ENCODE assay signal across 8 cellular contexts in the genomic region with DNA sequence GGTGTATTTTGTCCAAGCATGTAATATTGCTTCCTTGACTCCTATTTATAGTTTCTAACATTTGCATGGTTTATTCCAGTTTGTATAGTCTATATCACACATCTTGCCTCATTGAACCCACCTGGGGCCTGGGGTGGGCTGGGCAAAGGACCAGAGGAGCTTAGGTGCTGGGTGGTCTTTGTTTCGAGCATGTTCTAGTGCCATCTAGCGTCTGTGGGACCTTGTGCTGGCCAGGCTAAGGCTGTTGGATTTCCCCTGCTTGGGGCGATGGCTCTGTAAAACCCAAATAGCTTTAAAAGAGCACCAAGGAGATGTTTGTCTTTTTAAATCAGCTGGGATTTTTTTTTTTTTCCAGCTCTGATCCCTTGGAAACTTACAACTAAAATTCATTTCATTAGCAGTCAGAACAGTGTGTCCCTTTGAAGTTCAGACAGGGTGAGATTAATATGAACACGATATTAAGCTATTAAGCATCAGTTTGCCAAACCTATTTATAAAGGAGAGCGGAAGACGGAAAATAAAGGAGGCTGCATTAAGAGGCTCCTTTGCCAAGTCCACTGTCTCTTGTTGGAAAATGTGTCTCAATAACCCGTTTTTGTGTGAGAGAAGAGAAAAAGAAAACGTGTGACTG.
DNase-seq lines count a peak whose midpoint lies in the region; ATAC-seq and TF ChIP-seq lines count a peak whose summit lies in the region.

No MANE protein-coding gene starts in this region.

- H3K36me3 ChIP-seq in stomach: no peaks in the 10 kb centered on the region

- no peak for ATAC-seq in HG02798 (IDR thresholded peaks at IDR 0.05; ENCODE audit: poor library complexity, unreplicated experiment)

- no peak for TF ChIP-seq EP300 in stomach (IDR thresholded peaks at IDR 0.05)

- WGBS in stomach, 5 donors: 38 to 48% (median 41%) methylated on average over 8 of the region's 8 CpGs

- H3K27me3 ChIP-seq in stomach: no peaks in the 10 kb centered on the region

- no peaks in the 10 kb centered on the region for H3K9me3 ChIP-seq in stomach

- intact Hi-C loops in stomach (cut with DNase I; ENCODE audit: low total_unique reads): loop anchor here (10.0 kb wide), 1 partner anchor 517 kb away; a partner anchor contains a TSS

- H3K4me1 ChIP-seq in stomach: no peaks in the 10 kb centered on the region

- DNase-seq in G401 (ENCODE audit: low spot score): peak; percentile 90
- peak; percentile 45 for DNase-seq in NAMALWA (ENCODE audit: low spot score)
- DNase-seq in astrocyte of the cerebellum (ENCODE audit: low read depth): no peak
- peak; percentile 45 to 80 for DNase-seq in hippocampal formation (lab: John Stamatoyannopoulos, UW)
- peak; percentile 30 for DNase-seq in stomach
- no peak for DNase-seq in NCI-H2081 treated with DMSO at 0.1 percent for 48 hours (lab: John Stamatoyannopoulos, UW)
- no peak for DNase-seq in NCI-H187 (lab: John Stamatoyannopoulos, UW)

- no peak for TF ChIP-seq POLR2A in stomach (IDR thresholded peaks at IDR 0.05)

- H3K27ac ChIP-seq in stomach: no peak overlapping the region

- H3K4me3 ChIP-seq in astrocyte of the cerebellum (ENCODE audit: low read depth, low read length): no peak overlapping the region
- H3K4me3 ChIP-seq in stomach: no peak overlapping the region

- in situ Hi-C loops in G401 (cut with HindIII; ENCODE audit: low sequenced_read_pairs): no loop called here
- in situ Hi-C loops in astrocyte of the cerebellum (cut with HindIII; ENCODE audit: low sequenced_read_pairs): no loop called here

- peak; percentile 89 for TF ChIP-seq CTCF in astrocyte of the cerebellum (IDR thresholded peaks at IDR 0.05; ENCODE audit: low read depth, low read length, missing control alignments)
- peak in 5 of 7 experiments; percentile 24 to 54 (median 37) for TF ChIP-seq CTCF in stomach (IDR thresholded peaks at IDR 0.05)

Comparison
In these comparisons a context has a peak if more than half of its experiments do, and no peak if none do; other contexts are left out.
1. DNase-seq: peak in G401 (single experiment), NAMALWA (single experiment), hippocampal formation (2 of 2) and stomach (single experiment); none in astrocyte of the cerebellum (single experiment), NCI-H2081 treated with DMSO at 0.1 percent for 48 hours (single experiment) and NCI-H187 (0 of 2).